Comparison of ENCODE assay signal across 32 cellular contexts in the genomic region with DNA sequence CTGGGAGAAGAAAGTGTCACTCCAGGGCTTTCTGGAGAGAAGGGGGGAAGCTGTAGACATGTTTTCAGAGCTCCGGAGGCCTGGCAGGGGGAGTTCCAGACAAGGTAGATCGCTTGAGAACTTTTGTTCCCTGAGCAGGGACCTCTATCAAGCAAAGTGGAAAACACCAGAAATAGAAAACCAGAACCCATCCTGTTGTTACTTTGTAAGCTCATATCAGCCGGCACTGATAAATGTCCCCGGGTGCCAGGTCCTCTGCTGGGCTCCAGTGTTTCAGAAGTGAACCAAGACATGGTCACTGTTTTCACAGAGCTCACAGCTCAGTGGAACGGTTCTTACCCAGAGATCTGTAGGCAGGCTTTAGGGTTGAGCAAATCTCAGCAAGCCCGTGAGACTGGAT.
"Had no signal": no experiment of that assay in that cellular context is flagged by ENCODE, and none has a peak within 500 bp of the region (broad histone marks: within the 10 kb centered on the region; RNA-seq: fewer than 3 reads in every experiment).

No MANE protein-coding gene starts in this region.

- H3K27ac ChIP-seq: brain microvascular endothelial cell, Peyer's patch, VCaP had no signal

- H3K4me1 ChIP-seq: Peyer's patch had no signal

- H3K9me3 ChIP-seq: Peyer's patch had no signal

- H3K27me3 ChIP-seq: brain microvascular endothelial cell, Peyer's patch had no signal

- H3K4me3 ChIP-seq: K562, Peyer's patch had no signal

- ATAC-seq: activated T-cell treated with anti-CD3 and anti-CD28 coated beads, Interleukin-2, amount 50 U/mL, for 4 hours; K562; PC-3 had no signal

- DNase-seq: activated B cell treated with CpG ODN at 0.5 μM for 24 hours; activated CD4-positive, alpha-beta memory T cell treated with anti-CD3 and anti-CD28 coated beads for 36 hours; activated CD4-positive, alpha-beta T cell treated with anti-CD3 and anti-CD28 coated beads for 4 hours; activated CD4-positive, alpha-beta T cell treated with anti-CD3 and anti-CD28 coated beads, Interleukin-2, amount 50 U/mL, for 1 hour; activated CD4-positive, CD25-positive, alpha-beta regulatory T cell treated with anti-CD3 and anti-CD28 coated beads, Interleukin-2, amount 50 U/mL, for 72 hours; activated CD8-positive, alpha-beta memory T cell treated with anti-CD3 and anti-CD28 coated beads, Interleukin-2, amount 50 U/mL, for 4 hours; activated effector memory CD4-positive, alpha-beta T cell treated with anti-CD3 and anti-CD28 coated beads, Interleukin-2, amount 50 U/mL, for 16 hours; activated naive CD4-positive, alpha-beta T cell; activated naive CD4-positive, alpha-beta T cell treated with anti-CD3 and anti-CD28 coated beads, Interleukin-2, amount 50 U/mL, for 16 hours; activated naive CD8-positive, alpha-beta T cell treated with anti-CD3 and anti-CD28 coated beads for 36 hours; activated T-cell treated with anti-CD3 and anti-CD28 coated beads for 4 hours; activated T-cell treated with anti-CD3 and anti-CD28 coated beads, Interleukin-2, amount 50 U/mL, for 4 hours; amniotic stem cell; brain microvascular endothelial cell; IMR-90; NCI-H1105; NCI-H1417 treated with DMSO at 0.1 percent for 48 hours; NCI-H1930; NCI-H2081 treated with DMSO at 0.1 percent for 48 hours; NCI-H226; NCI-H446 treated with DMSO at 0.1 percent for 48 hours; NCI-H524; NCI-H69; PC-3; Peyer's patch; RPMI8226; SW 1271; T-helper 1 cell; T-helper 2 cell; T-helper 9 cell had no signal
